23 cellular contexts compared by ENCODE assay signal in genomic region chr3:170081079-170081741, GRCh38. TPM values are rescaled to one million over a fixed set of nuclear protein-coding genes. Genes with fewer than 3 reads are reported as not detected.
DNase-seq lines count a peak whose midpoint lies in the region; ATAC-seq and TF ChIP-seq lines count a peak whose summit lies in the region.
"Had no signal": no experiment of that assay in that cellular context is flagged by ENCODE, and none has a peak within 500 bp of the region (broad histone marks: within the 10 kb centered on the region; RNA-seq: fewer than 3 reads in every experiment).

No MANE protein-coding gene starts in this region.

- peaks cover 2% of the 10 kb centered on the region for H4K20me1 ChIP-seq in hepatocyte (ENCODE audit: insufficient read depth, poor library complexity, severe bottlenecking)

- H3K79me2 ChIP-seq in hepatocyte, result peaks cover 4% of the 10 kb centered on the region

- peaks cover 12 to 20% (median 15%) of the 10 kb centered on the region in 3 donors for H3K4me1 Mint-ChIP-seq in IgD-negative memory B cell
- H3K4me1 Mint-ChIP-seq in activated T-cell treated with anti-CD3 and anti-CD28 coated beads, Interleukin-2, amount 50 U/mL, for 24 hours (ENCODE audit: low read depth), result peaks cover 15% of the 10 kb centered on the region

- H3K9me3 ChIP-seq in hepatocyte (ENCODE audit: low read depth), result no peaks in the 10 kb centered on the region
- H3K9me3 ChIP-seq: testis had no signal

- H3K4me2 ChIP-seq in hepatocyte, result no peak overlapping the region

- in situ Hi-C loops in astrocyte of the spinal cord (cut with HindIII; ENCODE audit: low sequenced_read_pairs), result no loop called here

- no peaks in the 10 kb centered on the region for H3K9me2 ChIP-seq in hepatocyte (replicated peaks; ENCODE audit: insufficient read depth)

- peak; percentile 84 for DNase-seq in AG10803 (ENCODE audit: low read depth)
- peak; percentile 19 for DNase-seq in astrocyte of the spinal cord (ENCODE audit: low read depth, low spot score)
- no peak for DNase-seq in hepatocyte (ENCODE audit: low spot score)
- no peak for DNase-seq in activated T-cell treated with anti-CD3 and anti-CD28 coated beads, Interleukin-2, amount 50 U/mL, for 24 hours
- no peak for DNase-seq in NCI-H2107 treated with DMSO at 0.1 percent for 48 hours (lab: John Stamatoyannopoulos, UW; ENCODE audit: unreplicated experiment)
- no peak for DNase-seq in stimulated activated CD4-positive, alpha-beta T cell treated with anti-CD3 and anti-CD28 coated beads, Interleukin-2, amount 100 ng/mL, for 48 hours
- DNase-seq: activated CD4-positive, alpha-beta T cell treated with anti-CD3 and anti-CD28 coated beads for 4 hours; activated CD8-positive, alpha-beta memory T cell treated with anti-CD3 and anti-CD28 coated beads, Interleukin-2, amount 10 ng/mL, durations not matched to agents 7 days and 5 days; CD8-positive, alpha-beta T cell; DMS79; MM.1S; naive B cell; NCI-H1436 treated with DMSO at 0.1 percent for 48 hours; posterior cingulate gyrus; Right ventricle myocardium superior; T-helper 1 cell; testis had no signal

- peaks cover 7% of the 10 kb centered on the region for H3K36me3 ChIP-seq in hepatocyte (replicated peaks; ENCODE audit: insufficient read depth, low read depth)

- H3K4me1 ChIP-seq in hepatocyte (ENCODE audit: insufficient read depth), result peaks cover 26% of the 10 kb centered on the region

- TF ChIP-seq CTCF in AG10803 (conservative IDR thresholded peaks at IDR 0.05; ENCODE audit: low read length) (no peak), astrocyte of the spinal cord (IDR thresholded peaks at IDR 0.05; ENCODE audit: low read depth, low read length) (no peak), hepatocyte (IDR thresholded peaks at IDR 0.05; ENCODE audit: poor library complexity) (no peak)

- no peaks in the 10 kb centered on the region for H3K27me3 ChIP-seq in hepatocyte
- H3K27me3 ChIP-seq: testis had no signal

- no peak overlapping the region for H2AFZ ChIP-seq in hepatocyte

- H3K27me3 Mint-ChIP-seq in IgD-negative memory B cell, result no peaks in the 10 kb centered on the region
- H3K27me3 Mint-ChIP-seq in activated T-cell treated with anti-CD3 and anti-CD28 coated beads, Interleukin-2, amount 50 U/mL, for 24 hours, result no peaks in the 10 kb centered on the region
- H3K27me3 Mint-ChIP-seq: activated CD8-positive, alpha-beta memory T cell treated with anti-CD3 and anti-CD28 coated beads, Interleukin-2, amount 10 ng/mL, durations not matched to agents 7 days and 5 days; memory B cell; naive B cell; stimulated activated memory B cell treated with anti-CD40 and anti-IgM and Interleukin-4, amounts not matched to agents 10 μg/mL and 1 μg/mL and 100 μg/mL, for 72 hours had no signal

- H3K36me3 Mint-ChIP-seq in IgD-negative memory B cell, result peaks cover 11% of the 10 kb centered on the region
- H3K36me3 Mint-ChIP-seq in activated T-cell treated with anti-CD3 and anti-CD28 coated beads, Interleukin-2, amount 50 U/mL, for 24 hours (ENCODE audit: low read depth), result peaks cover 50% of the 10 kb centered on the region

- peak overlapping the region in 2 of 3 donors; percentile 48 to 84 for H3K27ac Mint-ChIP-seq in IgD-negative memory B cell
- H3K27ac Mint-ChIP-seq in activated T-cell treated with anti-CD3 and anti-CD28 coated beads, Interleukin-2, amount 50 U/mL, for 24 hours, result no peak overlapping the region
- H3K27ac Mint-ChIP-seq: activated CD8-positive, alpha-beta memory T cell treated with anti-CD3 and anti-CD28 coated beads, Interleukin-2, amount 10 ng/mL, durations not matched to agents 7 days and 5 days; activated naive CD4-positive, alpha-beta T cell treated with anti-CD3 and anti-CD28 coated beads, Interleukin-2, amount 50 U/mL, for 72 hours; memory B cell; stimulated activated memory B cell treated with anti-CD40 and anti-IgM and Interleukin-4, amounts not matched to agents 10 μg/mL and 1 μg/mL and 100 μg/mL, for 72 hours had no signal

- no peak for ATAC-seq in GM21529 (IDR thresholded peaks at IDR 0.05; ENCODE audit: unreplicated experiment)
- ATAC-seq: activated CD8-positive, alpha-beta memory T cell treated with anti-CD3 and anti-CD28 coated beads, Interleukin-2, amount 10 ng/mL, durations not matched to agents 7 days and 5 days; activated naive CD4-positive, alpha-beta T cell treated with anti-CD3 and anti-CD28 coated beads, Interleukin-2, amount 50 U/mL, for 72 hours; CD8-positive, alpha-beta T cell; stimulated activated memory B cell treated with anti-CD40 and anti-IgM and Interleukin-4, amounts not matched to agents 10 μg/mL and 1 μg/mL and 100 μg/mL, for 72 hours had no signal

- 83% methylated on average over 1 of the region's 1 CpG for WGBS in hepatocyte (ENCODE audit: low lambda C conversion rate, missing lambda C conversion rate)

- no peaks in the 10 kb centered on the region for H3K9me3 Mint-ChIP-seq in IgD-negative memory B cell
- H3K9me3 Mint-ChIP-seq in activated T-cell treated with anti-CD3 and anti-CD28 coated beads, Interleukin-2, amount 50 U/mL, for 24 hours, result no peaks in the 10 kb centered on the region
- H3K9me3 Mint-ChIP-seq: activated naive CD4-positive, alpha-beta T cell treated with anti-CD3 and anti-CD28 coated beads, Interleukin-2, amount 50 U/mL, for 72 hours; CD8-positive, alpha-beta T cell; memory B cell; stimulated activated memory B cell treated with anti-CD40 and anti-IgM and Interleukin-4, amounts not matched to agents 10 μg/mL and 1 μg/mL and 100 μg/mL, for 72 hours had no signal

- H3K27ac ChIP-seq in hepatocyte, result peak overlapping the region; percentile 89
- H3K27ac ChIP-seq: coronary artery, testis had no signal

- no peak overlapping the region for H3K4me3 ChIP-seq in AG10803 (ENCODE audit: low read length)
- H3K4me3 ChIP-seq in astrocyte of the spinal cord (ENCODE audit: low read depth, low read length), result no peak overlapping the region
- H3K4me3 ChIP-seq in hepatocyte, result no peak overlapping the region
- H3K4me3 ChIP-seq: coronary artery, testis had no signal

- no peak overlapping the region for H3K4me3 Mint-ChIP-seq in IgD-negative memory B cell
- H3K4me3 Mint-ChIP-seq in activated T-cell treated with anti-CD3 and anti-CD28 coated beads, Interleukin-2, amount 50 U/mL, for 24 hours, result no peak overlapping the region
- H3K4me3 Mint-ChIP-seq: activated CD8-positive, alpha-beta memory T cell treated with anti-CD3 and anti-CD28 coated beads, Interleukin-2, amount 10 ng/mL, durations not matched to agents 7 days and 5 days; CD8-positive, alpha-beta T cell; memory B cell; naive B cell; stimulated activated memory B cell treated with anti-CD40 and anti-IgM and Interleukin-4, amounts not matched to agents 10 μg/mL and 1 μg/mL and 100 μg/mL, for 72 hours had no signal

RNA-seq across cellular contexts. Expression of gene GPR160, which starts 43.4 kb away (rescaled TPM):
- polyA plus RNA-seq in IgD-negative memory B cell (40.9 TPM), hepatocyte (39.8 and 52.2 TPM in 2 replicates)
- 87.9 and 96.2 TPM in 2 replicates for total RNA-seq in hepatocyte

Comparison
In these comparisons a context has a peak if more than half of its experiments do, and no peak if none do; other contexts are left out.
1. DNase-seq: peak in AG10803 (single experiment) and astrocyte of the spinal cord (single experiment); none in hepatocyte (single experiment), activated T-cell treated with anti-CD3 and anti-CD28 coated beads, Interleukin-2, amount 50 U/mL, for 24 hours (single experiment), NCI-H2107 treated with DMSO at 0.1 percent for 48 hours (single experiment) and stimulated activated CD4-positive, alpha-beta T cell treated with anti-CD3 and anti-CD28 coated beads, Interleukin-2, amount 100 ng/mL, for 48 hours (0 of 2).